ENCODE assay signal across 2 cellular contexts in genomic region chr19:17526922-17527321, GRCh38.
TF ChIP-seq lines count a peak whose summit lies in the region.

No MANE protein-coding gene starts in this region.

TF ChIP-seq in GM12891, 5 proteins besides CTCF, POLR2A, EP300 and RAD21:
- TF ChIP-seq POLR2AphosphoS5 (IDR thresholded peaks at IDR 0.05; ENCODE audit: low read depth, low read length), result no peak
- 0 out of 2 replicates have a peak, but pooled peaks have one; percentile 26 for TF ChIP-seq POU2F2 (IDR thresholded peaks at IDR 0.05; ENCODE audit: low read depth, low read length)

TF ChIP-seq in HepG2, 621 proteins besides CTCF, POLR2A, EP300 and RAD21:
- TF ChIP-seq HOXD1 (CRISPR knock-in tag; IDR thresholded peaks at IDR 0.05) (no peak), ZFP62 (CRISPR knock-in tag; IDR thresholded peaks at IDR 0.05) (no peak), ZBTB20 (CRISPR knock-in tag; IDR thresholded peaks at IDR 0.05; ENCODE audit: borderline replicate concordance, low read depth) (no peak), NCOR1 (IDR thresholded peaks at IDR 0.05; ENCODE audit: borderline replicate concordance, low read length) (no peak), ZNF839 (CRISPR knock-in tag; IDR thresholded peaks at IDR 0.05; ENCODE audit: borderline replicate concordance) (no peak), MYC (CRISPR knock-in tag; IDR thresholded peaks at IDR 0.05; ENCODE audit: borderline replicate concordance) (no peak), DZIP1 (CRISPR knock-in tag; IDR thresholded peaks at IDR 0.05) (no peak), MBD4 (IDR thresholded peaks at IDR 0.05; ENCODE audit: borderline replicate concordance, low read length) (no peak), ZFX (CRISPR knock-in tag; IDR thresholded peaks at IDR 0.05; ENCODE audit: low read depth) (no peak), BORCS8-MEF2B (CRISPR knock-in tag; IDR thresholded peaks at IDR 0.05) (no peak), DPF2 (CRISPR knock-in tag; IDR thresholded peaks at IDR 0.05; ENCODE audit: borderline replicate concordance, low read depth) (no peak), ZNF446 (CRISPR knock-in tag; IDR thresholded peaks at IDR 0.05) (no peak), CBFB (CRISPR knock-in tag; IDR thresholded peaks at IDR 0.05) (no peak), PLSCR1 (CRISPR knock-in tag; IDR thresholded peaks at IDR 0.05; ENCODE audit: borderline replicate concordance) (no peak)
